Comparison of ENCODE assay signal across 12 cellular contexts in the genomic region with DNA sequence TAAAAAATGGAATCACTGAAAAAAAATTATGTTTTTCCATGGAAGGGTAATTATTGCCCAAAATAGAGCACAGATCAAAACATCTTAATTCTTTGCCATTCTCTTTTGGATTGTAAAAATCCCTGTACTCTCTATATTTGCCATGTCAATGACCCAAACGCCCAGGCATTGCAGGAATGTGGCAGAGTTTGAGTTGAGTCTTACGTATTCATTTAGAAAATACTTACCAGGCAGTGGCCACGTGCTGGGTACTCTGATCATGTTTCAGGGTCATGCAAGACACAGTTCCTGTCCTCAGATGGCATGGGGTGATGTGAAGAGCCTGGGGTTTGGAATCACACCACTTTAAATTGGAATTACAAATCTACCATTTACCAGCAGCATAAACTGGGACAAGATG.
A peak's percentile ranks its signal among the peaks of the same experiment; 100 is the strongest.
DNase-seq lines count a peak whose midpoint lies in the region; ATAC-seq and TF ChIP-seq lines count a peak whose summit lies in the region.
"Had no signal": no experiment of that assay in that cellular context is flagged by ENCODE, and none has a peak within 500 bp of the region (broad histone marks: within the 10 kb centered on the region; RNA-seq: fewer than 3 reads in every experiment).

No MANE protein-coding gene starts in this region.

- H3K4me1 Mint-ChIP-seq in activated T-cell treated with anti-CD3 and anti-CD28 coated beads, Interleukin-2, amount 50 U/mL, for 4 hours (ENCODE audit: low read depth), result no peaks in the 10 kb centered on the region

- WGBS in suprapubic skin, result 17% methylated on average over 3 of the region's 3 CpGs

- H3K4me3 Mint-ChIP-seq in activated T-cell treated with anti-CD3 and anti-CD28 coated beads, Interleukin-2, amount 50 U/mL, for 4 hours, result no peak overlapping the region
- H3K4me3 Mint-ChIP-seq: activated CD4-positive, alpha-beta memory T cell treated with anti-CD3 and anti-CD28 coated beads for 36 hours had no signal

- peak; percentile 13 for DNase-seq in GM04504 (ENCODE audit: low read depth)
- DNase-seq in RKO (ENCODE audit: low spot score), result peak; percentile 2
- DNase-seq in fibroblast of pulmonary artery (ENCODE audit: low read depth), result peak; percentile 44
- peak; percentile 55 for DNase-seq in renal cortical epithelial cell (ENCODE audit: low read depth)
- DNase-seq in suprapubic skin (ENCODE audit: low spot score in 2 of 2), result no peak
- no peak for DNase-seq in activated T-cell treated with anti-CD3 and anti-CD28 coated beads, Interleukin-2, amount 50 U/mL, for 4 hours
- DNase-seq in activated naive CD4-positive, alpha-beta T cell treated with anti-CD3 and anti-CD28 coated beads, Interleukin-2, amount 50 U/mL, for 16 hours, result no peak
- DNase-seq in DMS79 (lab: John Stamatoyannopoulos, UW), result no peak
- DNase-seq: activated CD4-positive, alpha-beta memory T cell treated with anti-CD3 and anti-CD28 coated beads for 36 hours; NCI-H446 treated with DMSO at 0.1 percent for 48 hours had no signal

- peaks cover 7% of the 10 kb centered on the region for H3K27me3 ChIP-seq in suprapubic skin

- peaks cover 5% of the 10 kb centered on the region for H3K27me3 Mint-ChIP-seq in activated T-cell treated with anti-CD3 and anti-CD28 coated beads, Interleukin-2, amount 50 U/mL, for 4 hours (ENCODE audit: low read depth)

- H3K36me3 ChIP-seq in suprapubic skin, result no peaks in the 10 kb centered on the region

- no peak overlapping the region for H3K27ac ChIP-seq in suprapubic skin

- no peak for TF ChIP-seq CTCF in fibroblast of pulmonary artery (IDR thresholded peaks at IDR 0.05; ENCODE audit: low read length, missing control alignments)
- TF ChIP-seq CTCF in suprapubic skin (IDR thresholded peaks at IDR 0.05), result no peak

- no peak for TF ChIP-seq EP300 in suprapubic skin (IDR thresholded peaks at IDR 0.05)

- no peaks in the 10 kb centered on the region for H3K9me3 Mint-ChIP-seq in activated T-cell treated with anti-CD3 and anti-CD28 coated beads, Interleukin-2, amount 50 U/mL, for 4 hours
- H3K9me3 Mint-ChIP-seq: activated CD4-positive, alpha-beta memory T cell treated with anti-CD3 and anti-CD28 coated beads for 36 hours had no signal

- H3K9me3 ChIP-seq in suprapubic skin, result no peaks in the 10 kb centered on the region

- ATAC-seq in activated T-cell treated with anti-CD3 and anti-CD28 coated beads, Interleukin-2, amount 50 U/mL, for 4 hours, result no peak
- ATAC-seq: sciatic nerve had no signal

- no peaks in the 10 kb centered on the region for H3K4me1 ChIP-seq in suprapubic skin

- TF ChIP-seq POLR2A in suprapubic skin (IDR thresholded peaks at IDR 0.05), result no peak

- H3K36me3 Mint-ChIP-seq in activated T-cell treated with anti-CD3 and anti-CD28 coated beads, Interleukin-2, amount 50 U/mL, for 4 hours (ENCODE audit: insufficient read depth), result no peaks in the 10 kb centered on the region
- H3K36me3 Mint-ChIP-seq: activated CD4-positive, alpha-beta memory T cell treated with anti-CD3 and anti-CD28 coated beads for 36 hours had no signal

- H3K4me3 ChIP-seq in fibroblast of pulmonary artery (replicated peaks; ENCODE audit: low read depth, low read length) (no peak overlapping the region), suprapubic skin (no peak overlapping the region)
- H3K4me3 ChIP-seq: lung had no signal

Comparison
In these comparisons a context has a peak if more than half of its experiments do, and no peak if none do; other contexts are left out.
1. DNase-seq: peak in GM04504 (single experiment), RKO (single experiment), fibroblast of pulmonary artery (single experiment) and renal cortical epithelial cell (single experiment); none in suprapubic skin (0 of 2), activated T-cell treated with anti-CD3 and anti-CD28 coated beads, Interleukin-2, amount 50 U/mL, for 4 hours (single experiment), activated naive CD4-positive, alpha-beta T cell treated with anti-CD3 and anti-CD28 coated beads, Interleukin-2, amount 50 U/mL, for 16 hours (single experiment) and DMS79 (single experiment).